In the genomic region with DNA sequence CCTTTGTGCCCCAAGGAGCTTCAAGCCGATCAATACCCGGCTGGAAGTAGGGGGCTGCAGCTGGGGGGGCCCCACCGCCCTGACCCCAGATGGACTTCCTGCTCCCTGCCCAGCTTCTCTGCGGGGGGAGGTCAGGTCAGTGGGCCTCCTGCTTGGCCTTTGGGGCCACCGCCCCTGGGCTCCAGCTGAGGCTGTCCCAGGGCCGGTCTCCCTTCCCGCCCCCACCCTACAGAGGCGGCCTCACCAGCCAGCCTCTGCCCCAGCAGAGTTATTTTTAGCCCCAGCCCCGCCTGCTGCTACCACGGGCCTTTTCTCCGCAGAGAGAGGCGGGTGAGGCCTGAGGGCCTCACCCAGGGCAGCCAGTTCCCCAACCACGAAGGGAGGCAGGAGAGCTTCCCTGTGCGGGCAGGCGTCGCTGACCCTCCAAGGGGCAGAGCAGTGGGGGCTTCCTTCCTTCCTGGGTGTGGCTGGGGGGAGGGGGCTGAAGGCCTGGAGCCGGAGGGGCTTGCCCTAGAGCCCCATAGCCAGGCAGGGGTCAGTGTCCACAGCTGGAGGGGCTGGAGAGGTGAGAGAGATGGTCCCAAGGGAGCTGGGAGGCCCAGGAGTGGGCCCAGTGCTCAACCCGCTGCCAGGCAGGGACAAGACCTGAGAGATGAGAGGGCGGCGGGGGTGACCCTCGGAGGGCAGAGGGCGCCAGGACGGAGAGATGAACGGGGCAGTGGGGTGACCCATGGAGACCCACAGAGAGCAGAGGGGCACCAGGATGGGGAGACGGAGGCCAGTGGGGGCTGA, we compare ENCODE assay signal across 1 cellular context.
TF ChIP-seq lines count a peak whose summit lies in the region.

No MANE protein-coding gene starts in this region.

TF ChIP-seq in K562, 482 proteins besides CTCF, POLR2A, EP300 and RAD21 (continues in another document):
- TF ChIP-seq ARID3B (CRISPR knock-in tag; IDR thresholded peaks at IDR 0.05; ENCODE audit: borderline replicate concordance), result no peak
- TF ChIP-seq, protein P1, sequence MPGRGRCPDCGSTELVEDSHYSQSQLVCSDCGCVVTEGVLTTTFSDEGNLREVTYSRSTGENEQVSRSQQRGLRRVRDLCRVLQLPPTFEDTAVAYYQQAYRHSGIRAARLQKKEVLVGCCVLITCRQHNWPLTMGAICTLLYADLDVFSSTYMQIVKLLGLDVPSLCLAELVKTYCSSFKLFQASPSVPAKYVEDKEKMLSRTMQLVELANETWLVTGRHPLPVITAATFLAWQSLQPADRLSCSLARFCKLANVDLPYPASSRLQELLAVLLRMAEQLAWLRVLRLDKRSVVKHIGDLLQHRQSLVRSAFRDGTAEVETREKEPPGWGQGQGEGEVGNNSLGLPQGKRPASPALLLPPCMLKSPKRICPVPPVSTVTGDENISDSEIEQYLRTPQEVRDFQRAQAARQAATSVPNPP (IDR thresholded peaks at IDR 0.05; ENCODE audit: borderline replicate concordance, insufficient read depth, insufficient read length), result no peak
- TF ChIP-seq MAZ (CRISPR knock-in tag; conservative IDR thresholded peaks at IDR 0.05 in 1 of 2, IDR thresholded peaks at IDR 0.05 in 1 of 2), result peak in 1 of 2 experiments; percentile 65; a peak in 1 of 4 replicates
- TF ChIP-seq SMARCC2 (IDR thresholded peaks at IDR 0.05; ENCODE audit: low read depth), result no peak
- TF ChIP-seq MEF2A (IDR thresholded peaks at IDR 0.05; ENCODE audit: control insufficient read depth, low read depth, low read length), result peak; percentile 97
- TF ChIP-seq, protein P2, sequence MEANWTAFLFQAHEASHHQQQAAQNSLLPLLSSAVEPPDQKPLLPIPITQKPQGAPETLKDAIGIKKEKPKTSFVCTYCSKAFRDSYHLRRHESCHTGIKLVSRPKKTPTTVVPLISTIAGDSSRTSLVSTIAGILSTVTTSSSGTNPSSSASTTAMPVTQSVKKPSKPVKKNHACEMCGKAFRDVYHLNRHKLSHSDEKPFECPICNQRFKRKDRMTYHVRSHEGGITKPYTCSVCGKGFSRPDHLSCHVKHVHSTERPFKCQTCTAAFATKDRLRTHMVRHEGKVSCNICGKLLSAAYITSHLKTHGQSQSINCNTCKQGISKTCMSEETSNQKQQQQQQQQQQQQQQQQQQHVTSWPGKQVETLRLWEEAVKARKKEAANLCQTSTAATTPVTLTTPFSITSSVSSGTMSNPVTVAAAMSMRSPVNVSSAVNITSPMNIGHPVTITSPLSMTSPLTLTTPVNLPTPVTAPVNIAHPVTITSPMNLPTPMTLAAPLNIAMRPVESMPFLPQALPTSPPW (CRISPR knock-in tag; IDR thresholded peaks at IDR 0.05), result peak; percentile 94
- TF ChIP-seq, protein P3, sequence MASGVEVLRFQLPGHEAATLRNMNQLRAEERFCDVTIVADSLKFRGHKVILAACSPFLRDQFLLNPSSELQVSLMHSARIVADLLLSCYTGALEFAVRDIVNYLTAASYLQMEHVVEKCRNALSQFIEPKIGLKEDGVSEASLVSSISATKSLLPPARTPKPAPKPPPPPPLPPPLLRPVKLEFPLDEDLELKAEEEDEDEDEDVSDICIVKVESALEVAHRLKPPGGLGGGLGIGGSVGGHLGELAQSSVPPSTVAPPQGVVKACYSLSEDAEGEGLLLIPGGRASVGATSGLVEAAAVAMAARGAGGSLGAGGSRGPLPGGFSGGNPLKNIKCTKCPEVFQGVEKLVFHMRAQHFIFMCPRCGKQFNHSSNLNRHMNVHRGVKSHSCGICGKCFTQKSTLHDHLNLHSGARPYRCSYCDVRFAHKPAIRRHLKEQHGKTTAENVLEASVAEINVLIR (CRISPR knock-in tag; IDR thresholded peaks at IDR 0.05), result no peak
- no peak for TF ChIP-seq NR2C2 (CRISPR knock-in tag; IDR thresholded peaks at IDR 0.05)
- 0 out of 2 replicates have a peak, but pooled peaks have one; percentile 29 for TF ChIP-seq NR2C2 (tag; IDR thresholded peaks at IDR 0.05)
- peak; percentile 34 for TF ChIP-seq DACH1 (IDR thresholded peaks at IDR 0.05; ENCODE audit: partially characterized antibody)
- TF ChIP-seq CXXC5 (CRISPR knock-in tag; IDR thresholded peaks at IDR 0.05), result peak; percentile 50; the same call in 1 of the 2 replicates
- no peak for TF ChIP-seq CEBPG (CRISPR knock-in tag; IDR thresholded peaks at IDR 0.05)
- TF ChIP-seq CEBPG (tag; conservative IDR thresholded peaks at IDR 0.05 in 1 of 2, IDR thresholded peaks at IDR 0.05 in 1 of 2), result no peak
- TF ChIP-seq PTBP1 (IDR thresholded peaks at IDR 0.05; ENCODE audit: low read depth, low read length), result no peak
- TF ChIP-seq ATF1 (CRISPR knock-in tag; IDR thresholded peaks at IDR 0.05), result no peak
- 0 out of 2 replicates have a peak, but pooled peaks have one; percentile 18 for TF ChIP-seq ATF1 (tag; IDR thresholded peaks at IDR 0.05)
- TF ChIP-seq E2F5 (CRISPR knock-in tag; IDR thresholded peaks at IDR 0.05), result no peak
- TF ChIP-seq ZFX (CRISPR knock-in tag; IDR thresholded peaks at IDR 0.05), result peak; percentile 84
- TF ChIP-seq ATF7 (IDR thresholded peaks at IDR 0.05), result no peak
- TF ChIP-seq MEF2D (tag; conservative IDR thresholded peaks at IDR 0.05; ENCODE audit: low read depth), result peak; percentile 97
- TF ChIP-seq L3MBTL2 (IDR thresholded peaks at IDR 0.05), result peak; percentile 52; the same call in 1 of the 2 replicates
- no peak for TF ChIP-seq NFRKB (IDR thresholded peaks at IDR 0.05; ENCODE audit: low read depth)
- peak; percentile 33; the same call in 1 of the 2 replicates for TF ChIP-seq NCOR1 (IDR thresholded peaks at IDR 0.05)
- TF ChIP-seq MAFK (IDR thresholded peaks at IDR 0.05; ENCODE audit: low read length), result no peak
- TF ChIP-seq ZNF274 (IDR thresholded peaks at IDR 0.05; ENCODE audit: borderline replicate concordance, low read depth, low read length), result no peak
- TF ChIP-seq NFXL1 (CRISPR knock-in tag; IDR thresholded peaks at IDR 0.05), result no peak
- TF ChIP-seq PHF8 (IDR thresholded peaks at IDR 0.05; ENCODE audit: borderline replicate concordance, low read length), result peak; percentile 47; the same call in 1 of the 2 replicates
- peak; percentile 63; the same call in 1 of the 2 replicates for TF ChIP-seq RNF2 (IDR thresholded peaks at IDR 0.05)
- no peak for TF ChIP-seq ZNF12 (CRISPR knock-in tag; IDR thresholded peaks at IDR 0.05)
- TF ChIP-seq SMAD4 (CRISPR knock-in tag; conservative IDR thresholded peaks at IDR 0.05), result peak; percentile 17; the same call in 1 of the 2 replicates
- TF ChIP-seq TFAP4 (CRISPR knock-in tag; IDR thresholded peaks at IDR 0.05; ENCODE audit: borderline replicate concordance), result peak; percentile 79
- TF ChIP-seq PTTG1 (tag; IDR thresholded peaks at IDR 0.05; ENCODE audit: low read depth), result no peak
- TF ChIP-seq ZFP30 (CRISPR knock-in tag; IDR thresholded peaks at IDR 0.05; ENCODE audit: borderline replicate concordance), result no peak
- 0 out of 2 replicates have a peak, but pooled peaks have one; percentile 9 for TF ChIP-seq ARID1B (IDR thresholded peaks at IDR 0.05)
- no peak for TF ChIP-seq FIP1L1 (IDR thresholded peaks at IDR 0.05; ENCODE audit: low read depth, low read length, poor library complexity, severe bottlenecking)
- peak; percentile 36; the same call in 1 of the 2 replicates for TF ChIP-seq ZNF766 (CRISPR knock-in tag; conservative IDR thresholded peaks at IDR 0.05)
- TF ChIP-seq MCM7 (IDR thresholded peaks at IDR 0.05), result no peak
- TF ChIP-seq HDAC2 (IDR thresholded peaks at IDR 0.05), result peak; percentile 21; the same call in 1 of the 2 replicates
- TF ChIP-seq KDM1A (IDR thresholded peaks at IDR 0.05), result no peak
- no peak for TF ChIP-seq SMAD3 (CRISPR knock-in tag; conservative IDR thresholded peaks at IDR 0.05)
- TF ChIP-seq PRMT5 (CRISPR knock-in tag; IDR thresholded peaks at IDR 0.05), result no peak
- TF ChIP-seq RBFOX2 (IDR thresholded peaks at IDR 0.05; ENCODE audit: low read depth, low read length), result peak; percentile 64
- TF ChIP-seq, protein P4, sequence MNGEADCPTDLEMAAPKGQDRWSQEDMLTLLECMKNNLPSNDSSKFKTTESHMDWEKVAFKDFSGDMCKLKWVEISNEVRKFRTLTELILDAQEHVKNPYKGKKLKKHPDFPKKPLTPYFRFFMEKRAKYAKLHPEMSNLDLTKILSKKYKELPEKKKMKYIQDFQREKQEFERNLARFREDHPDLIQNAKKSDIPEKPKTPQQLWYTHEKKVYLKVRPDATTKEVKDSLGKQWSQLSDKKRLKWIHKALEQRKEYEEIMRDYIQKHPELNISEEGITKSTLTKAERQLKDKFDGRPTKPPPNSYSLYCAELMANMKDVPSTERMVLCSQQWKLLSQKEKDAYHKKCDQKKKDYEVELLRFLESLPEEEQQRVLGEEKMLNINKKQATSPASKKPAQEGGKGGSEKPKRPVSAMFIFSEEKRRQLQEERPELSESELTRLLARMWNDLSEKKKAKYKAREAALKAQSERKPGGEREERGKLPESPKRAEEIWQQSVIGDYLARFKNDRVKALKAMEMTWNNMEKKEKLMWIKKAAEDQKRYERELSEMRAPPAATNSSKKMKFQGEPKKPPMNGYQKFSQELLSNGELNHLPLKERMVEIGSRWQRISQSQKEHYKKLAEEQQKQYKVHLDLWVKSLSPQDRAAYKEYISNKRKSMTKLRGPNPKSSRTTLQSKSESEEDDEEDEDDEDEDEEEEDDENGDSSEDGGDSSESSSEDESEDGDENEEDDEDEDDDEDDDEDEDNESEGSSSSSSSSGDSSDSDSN (IDR thresholded peaks at IDR 0.05; ENCODE audit: borderline replicate concordance in 1 of 2, low read depth in 2 of 2, low read length in 2 of 2), result 0 out of 4 replicates have a peak, but pooled peaks of 1 of the 2 experiments have one; percentile 41
- peak; percentile 66; the same call in 1 of the 2 replicates for TF ChIP-seq LEF1 (IDR thresholded peaks at IDR 0.05)
- no peak for TF ChIP-seq RBM15 (IDR thresholded peaks at IDR 0.05; ENCODE audit: insufficient read depth, low read length)
- no peak for TF ChIP-seq SETDB1 (IDR thresholded peaks at IDR 0.05; ENCODE audit: low read length)
- no peak for TF ChIP-seq POLR2B (IDR thresholded peaks at IDR 0.05; ENCODE audit: low read depth, partially characterized antibody)
- TF ChIP-seq EGR1 (conservative IDR thresholded peaks at IDR 0.05), result peak; percentile 69
- no peak for TF ChIP-seq SNRNP70 (optimal IDR thresholded peaks at IDR 0.05; ENCODE audit: low read depth, low read length)
- TF ChIP-seq, protein P5, sequence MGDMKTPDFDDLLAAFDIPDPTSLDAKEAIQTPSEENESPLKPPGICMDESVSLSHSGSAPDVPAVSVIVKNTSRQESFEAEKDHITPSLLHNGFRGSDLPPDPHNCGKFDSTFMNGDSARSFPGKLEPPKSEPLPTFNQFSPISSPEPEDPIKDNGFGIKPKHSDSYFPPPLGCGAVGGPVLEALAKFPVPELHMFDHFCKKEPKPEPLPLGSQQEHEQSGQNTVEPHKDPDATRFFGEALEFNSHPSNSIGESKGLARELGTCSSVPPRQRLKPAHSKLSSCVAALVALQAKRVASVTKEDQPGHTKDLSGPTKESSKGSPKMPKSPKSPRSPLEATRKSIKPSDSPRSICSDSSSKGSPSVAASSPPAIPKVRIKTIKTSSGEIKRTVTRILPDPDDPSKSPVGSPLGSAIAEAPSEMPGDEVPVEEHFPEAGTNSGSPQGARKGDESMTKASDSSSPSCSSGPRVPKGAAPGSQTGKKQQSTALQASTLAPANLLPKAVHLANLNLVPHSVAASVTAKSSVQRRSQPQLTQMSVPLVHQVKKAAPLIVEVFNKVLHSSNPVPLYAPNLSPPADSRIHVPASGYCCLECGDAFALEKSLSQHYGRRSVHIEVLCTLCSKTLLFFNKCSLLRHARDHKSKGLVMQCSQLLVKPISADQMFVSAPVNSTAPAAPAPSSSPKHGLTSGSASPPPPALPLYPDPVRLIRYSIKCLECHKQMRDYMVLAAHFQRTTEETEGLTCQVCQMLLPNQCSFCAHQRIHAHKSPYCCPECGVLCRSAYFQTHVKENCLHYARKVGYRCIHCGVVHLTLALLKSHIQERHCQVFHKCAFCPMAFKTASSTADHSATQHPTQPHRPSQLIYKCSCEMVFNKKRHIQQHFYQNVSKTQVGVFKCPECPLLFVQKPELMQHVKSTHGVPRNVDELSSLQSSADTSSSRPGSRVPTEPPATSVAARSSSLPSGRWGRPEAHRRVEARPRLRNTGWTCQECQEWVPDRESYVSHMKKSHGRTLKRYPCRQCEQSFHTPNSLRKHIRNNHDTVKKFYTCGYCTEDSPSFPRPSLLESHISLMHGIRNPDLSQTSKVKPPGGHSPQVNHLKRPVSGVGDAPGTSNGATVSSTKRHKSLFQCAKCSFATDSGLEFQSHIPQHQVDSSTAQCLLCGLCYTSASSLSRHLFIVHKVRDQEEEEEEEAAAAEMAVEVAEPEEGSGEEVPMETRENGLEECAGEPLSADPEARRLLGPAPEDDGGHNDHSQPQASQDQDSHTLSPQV (IDR thresholded peaks at IDR 0.05), result peak; percentile 72
- 0 out of 4 replicates have a peak, but pooled peaks of 1 of the 2 experiments have one; percentile 22 for TF ChIP-seq TBL1XR1 (IDR thresholded peaks at IDR 0.05; ENCODE audit: low read length in 2 of 2)
- TF ChIP-seq ZBTB7A (IDR thresholded peaks at IDR 0.05; ENCODE audit: borderline replicate concordance, control insufficient read depth, low read depth, low read length), result no peak; the same call in 1 of the 2 replicates
